8 cellular contexts compared by ENCODE assay signal in genomic region chr9:130461218-130461630, GRCh38. TPM values are rescaled to one million over a fixed set of nuclear protein-coding genes. Genes with fewer than 3 reads are reported as not detected.
DNase-seq lines count a peak whose midpoint lies in the region; ATAC-seq and TF ChIP-seq lines count a peak whose summit lies in the region.

No MANE protein-coding gene starts in this region.

- H2AFZ ChIP-seq in neural progenitor cell (replicated peaks): no peak overlapping the region

- H3K4me1 Mint-ChIP-seq in neural progenitor cell: peaks cover 12% of the 10 kb centered on the region

- H3K9ac ChIP-seq in neural progenitor cell: no peak overlapping the region

- H4K20me1 ChIP-seq in neural progenitor cell (ENCODE audit: low read depth): no peaks in the 10 kb centered on the region

- TF ChIP-seq CTCF in epithelial cell of proximal tubule (conservative IDR thresholded peaks at IDR 0.05; ENCODE audit: low read depth, low read length) (peak; percentile 77), neural progenitor cell (IDR thresholded peaks at IDR 0.05) (peak; percentile 89)

- H3K27me3 ChIP-seq in neural progenitor cell: no peaks in the 10 kb centered on the region

- no peaks in the 10 kb centered on the region for H3K9me3 ChIP-seq in neural progenitor cell (ENCODE audit: low read depth)

- H3K4me3 ChIP-seq in epithelial cell of proximal tubule (ENCODE audit: low read depth, low read length) (no peak overlapping the region), neural progenitor cell (no peak overlapping the region)

- no peaks in the 10 kb centered on the region for H3K9me3 Mint-ChIP-seq in neural progenitor cell

- H3F3A ChIP-seq in neural progenitor cell (ENCODE audit: low read depth): peaks cover 13% of the 10 kb centered on the region

- no peaks in the 10 kb centered on the region for H3K36me3 ChIP-seq in neural progenitor cell

- peak; percentile 31 for DNase-seq in SIG-M5 treated with dmso at 0.1 percent for 504 hours (lab: John Stamatoyannopoulos, UW; ENCODE audit: unreplicated experiment)
- no peak for DNase-seq in SIG-M5 (lab: John Stamatoyannopoulos, UW)
- DNase-seq in NCI-H748 (lab: John Stamatoyannopoulos, UW; ENCODE audit: unreplicated experiment): peak; percentile 63
- DNase-seq in activated CD8-positive, alpha-beta memory T cell treated with anti-CD3 and anti-CD28 coated beads, Interleukin-2, amount 50 U/mL, for 4 hours: peak; percentile 77
- no peak for DNase-seq in epithelial cell of proximal tubule (ENCODE audit: low read depth)
- DNase-seq in neural progenitor cell (ENCODE audit: low spot score): peak; percentile 86
- peak; percentile 72 for DNase-seq in superior temporal gyrus (ENCODE audit: extremely low spot score)

- H3K4me2 ChIP-seq in neural progenitor cell: no peak overlapping the region

- H3K27ac ChIP-seq in neural progenitor cell: no peak overlapping the region

- no peaks in the 10 kb centered on the region for H3K79me2 ChIP-seq in neural progenitor cell (ENCODE audit: low read depth)

- no peak for ATAC-seq in GM21367 (IDR thresholded peaks at IDR 0.05; ENCODE audit: unreplicated experiment)

- H3K27ac Mint-ChIP-seq in neural progenitor cell: no peak overlapping the region

- H3K27me3 Mint-ChIP-seq in neural progenitor cell (ENCODE audit: insufficient read depth, low read depth): peaks cover 17% of the 10 kb centered on the region

- no peak overlapping the region for H3K4me3 Mint-ChIP-seq in neural progenitor cell

- peaks cover 12% of the 10 kb centered on the region for H3K4me1 ChIP-seq in neural progenitor cell

- H3K36me3 Mint-ChIP-seq in neural progenitor cell: no peaks in the 10 kb centered on the region

RNA-seq across cellular contexts. Expression of gene ASS1, which starts 16.5 kb away (rescaled TPM):
- total RNA-seq in epithelial cell of proximal tubule (6.3 and 9.4 TPM in 2 replicates), neural progenitor cell (ENCODE audit: low replicate concordance) (22.5 and 28.9 TPM in 2 replicates)

Comparison
In these comparisons a context has a peak if more than half of its experiments do, and no peak if none do; other contexts are left out.
1. DNase-seq: peak in SIG-M5 treated with dmso at 0.1 percent for 504 hours (single experiment), NCI-H748 (single experiment), activated CD8-positive, alpha-beta memory T cell treated with anti-CD3 and anti-CD28 coated beads, Interleukin-2, amount 50 U/mL, for 4 hours (single experiment), neural progenitor cell (single experiment) and superior temporal gyrus (single experiment); none in SIG-M5 (single experiment) and epithelial cell of proximal tubule (single experiment).